Comparison of ENCODE assay signal across 8 cellular contexts in the genomic region with DNA sequence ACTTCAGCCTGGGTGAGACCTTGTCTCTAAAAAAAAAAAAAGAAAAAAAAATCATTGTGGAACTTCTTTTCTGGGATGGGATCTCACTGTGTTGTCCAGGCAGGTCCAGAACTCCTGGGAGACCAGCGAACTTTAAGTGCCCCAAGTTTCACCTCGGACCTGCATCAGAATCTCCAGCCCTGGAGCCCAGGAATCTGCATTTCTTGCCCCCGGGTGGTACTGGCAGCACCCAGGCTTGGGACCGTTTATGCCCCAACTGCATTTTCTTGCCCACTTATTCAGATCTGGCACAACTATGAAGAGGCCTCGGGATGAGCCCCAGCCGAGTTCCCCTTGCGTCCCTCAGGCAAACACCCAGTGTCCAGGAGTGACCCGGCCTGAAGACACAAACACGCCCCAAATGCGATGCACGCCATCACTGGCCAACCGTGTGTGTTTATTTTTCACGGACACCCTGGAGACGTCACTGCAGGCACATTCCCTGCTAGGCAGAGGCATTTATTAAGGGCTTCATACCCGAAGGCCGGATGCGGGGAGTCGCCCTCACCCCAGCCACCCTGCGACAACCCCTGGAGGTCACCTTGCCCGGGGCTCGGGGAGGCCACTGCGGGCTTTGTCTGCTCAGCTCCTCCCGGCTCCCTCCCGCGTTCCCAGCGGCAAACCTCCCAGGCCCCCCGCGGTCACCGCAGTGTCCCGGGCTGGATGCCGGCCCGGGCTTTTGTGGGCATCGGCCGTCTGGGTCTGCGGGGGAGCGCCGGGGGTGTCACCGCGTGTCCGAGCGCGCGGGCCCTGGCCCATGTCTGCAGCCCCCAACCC. TPM values are rescaled to one million over a fixed set of nuclear protein-coding genes. Genes with fewer than 3 reads are reported as not detected.
DNase-seq lines count a peak whose midpoint lies in the region; ATAC-seq and TF ChIP-seq lines count a peak whose summit lies in the region.

No MANE protein-coding gene starts in this region.

- no peak for DNase-seq in CD8-positive, alpha-beta T cell
- DNase-seq in HuH-7 (ENCODE audit: low spot score) (peak; percentile 65), hepatic stellate cell (ENCODE audit: low spot score) (peak; percentile 73), retinal pigment epithelial cell (ENCODE audit: low read depth) (no peak), NCI-H774 (lab: John Stamatoyannopoulos, UW) (no peak)

- TF ChIP-seq CTCF in CD8-positive, alpha-beta T cell (IDR thresholded peaks at IDR 0.05), result no peak
- no peak for TF ChIP-seq CTCF in retinal pigment epithelial cell (conservative IDR thresholded peaks at IDR 0.05; ENCODE audit: low read depth, low read length)

- no peaks in the 10 kb centered on the region for H3K36me3 ChIP-seq in CD8-positive, alpha-beta T cell (ENCODE audit: insufficient read depth, low read length)

- peaks cover 23% of the 10 kb centered on the region for H3K27me3 Mint-ChIP-seq in CD8-positive, alpha-beta T cell (ENCODE audit: low read depth)

- peaks cover 8% of the 10 kb centered on the region for H3K4me1 Mint-ChIP-seq in CD8-positive, alpha-beta T cell (ENCODE audit: low read depth)

- CTCF ChIA-PET in CD8-positive, alpha-beta T cell (lab: Charles Lee), result interaction anchor here (1.5 kb wide), 1 partner anchor 121 kb away, joined by 4 read pairs; no protein-coding TSS in a partner anchor

- H3K27ac Mint-ChIP-seq in CD8-positive, alpha-beta T cell, result no peak overlapping the region

- peak overlapping the region; percentile 56 for H3K4me3 Mint-ChIP-seq in CD8-positive, alpha-beta T cell

- no peak for ATAC-seq in CD8-positive, alpha-beta T cell
- ATAC-seq in GM19035 (IDR thresholded peaks at IDR 0.05; ENCODE audit: unreplicated experiment), result no peak
- ATAC-seq in HG03442 (IDR thresholded peaks at IDR 0.05; ENCODE audit: unreplicated experiment), result no peak

- H3K4me1 ChIP-seq in CD8-positive, alpha-beta T cell (ENCODE audit: insufficient read depth, low read length), result peaks cover 11% of the 10 kb centered on the region

- intact Hi-C loops in CD8-positive, alpha-beta T cell (cut with DNase I, micrococcal nuclease), result loop anchor here (1.0 to 2.0 kb wide), 2 partner anchors 10 to 99 kb away; no protein-coding TSS in a partner anchor

- H3K36me3 Mint-ChIP-seq in CD8-positive, alpha-beta T cell, result no peaks in the 10 kb centered on the region

- H3K27ac ChIP-seq in CD8-positive, alpha-beta T cell (ENCODE audit: low read depth, low read length), result no peak overlapping the region
- peak overlapping the region; percentile 72 for H3K27ac ChIP-seq in angular gyrus (ENCODE audit: low read depth, low read length)

- POLR2A ChIA-PET in CD8-positive, alpha-beta T cell (lab: Charles Lee), result no interaction called here

- H3K4me3 ChIP-seq in CD8-positive, alpha-beta T cell (ENCODE audit: low read depth, low read length), result no peak overlapping the region
- peak overlapping the region; percentile 56 for H3K4me3 ChIP-seq in retinal pigment epithelial cell (ENCODE audit: low read length)

- H3K9me3 Mint-ChIP-seq in CD8-positive, alpha-beta T cell, result no peaks in the 10 kb centered on the region

- H3K27me3 ChIP-seq in CD8-positive, alpha-beta T cell (ENCODE audit: insufficient read depth, low read length), result peaks cover 4% of the 10 kb centered on the region

- H3K9me3 ChIP-seq in CD8-positive, alpha-beta T cell (ENCODE audit: low read length), result no peaks in the 10 kb centered on the region

RNA-seq across cellular contexts. Expression of gene SPIRE2, which starts 0.7 kb away (rescaled TPM):
- total RNA-seq in CD8-positive, alpha-beta T cell, result under 1 TPM in 1 of 2 experiments, not detected in 1; 0.76 TPM

RNA-seq across cellular contexts. Expression of gene FANCA, which starts 11.1 kb away (rescaled TPM):
- 1 to 10 TPM; 5.6 to 7.5 TPM for total RNA-seq in CD8-positive, alpha-beta T cell

RNA-seq across cellular contexts. Expression of gene TCF25, which starts 45.8 kb away (rescaled TPM):
- total RNA-seq in CD8-positive, alpha-beta T cell, result 100 to 1,000 TPM; 355 to 421 TPM

Comparison
In these comparisons a context has a peak if more than half of its experiments do, and no peak if none do; other contexts are left out.
1. DNase-seq: peak in HuH-7 (single experiment) and hepatic stellate cell (single experiment); none in CD8-positive, alpha-beta T cell (0 of 7), retinal pigment epithelial cell (single experiment) and NCI-H774 (single experiment).